Comparison of ENCODE assay signal across 2 cellular contexts in genomic region chr7:100017875-100018274, GRCh38.
TF ChIP-seq lines count a peak whose summit lies in the region.

No MANE protein-coding gene starts in this region.

TF ChIP-seq in neural cell, 6 proteins besides CTCF, POLR2A, EP300 and RAD21:
- TF ChIP-seq SMC3 (conservative IDR thresholded peaks at IDR 0.05; ENCODE audit: poor library complexity) (no peak), TAF1 (IDR thresholded peaks at IDR 0.05; ENCODE audit: low read depth) (no peak), EZH2 (IDR thresholded peaks at IDR 0.05; ENCODE audit: borderline replicate concordance, insufficient read depth, low read length, poor library complexity, severe bottlenecking) (no peak), REST (IDR thresholded peaks at IDR 0.05; ENCODE audit: borderline replicate concordance) (no peak)

TF ChIP-seq in GM23338, 12 proteins besides CTCF, POLR2A, EP300 and RAD21:
- no peak for TF ChIP-seq EZH2phosphoT487 (IDR thresholded peaks at IDR 0.05; ENCODE audit: unreplicated experiment)
- TF ChIP-seq NANOG (IDR thresholded peaks at IDR 0.05; ENCODE audit: borderline replicate concordance) = no peak
- TF ChIP-seq JUNB (IDR thresholded peaks at IDR 0.05; ENCODE audit: unreplicated experiment) = no peak
- no peak for TF ChIP-seq POLR2AphosphoS5 (IDR thresholded peaks at IDR 0.05; ENCODE audit: low read depth)
- TF ChIP-seq STAT1 (IDR thresholded peaks at IDR 0.05; ENCODE audit: unreplicated experiment) = no peak
- no peak for TF ChIP-seq EZH2 (IDR thresholded peaks at IDR 0.05; ENCODE audit: low read depth, unreplicated experiment)
- TF ChIP-seq REST (IDR thresholded peaks at IDR 0.05; ENCODE audit: unreplicated experiment) = no peak
- no peak for TF ChIP-seq ETS1 (IDR thresholded peaks at IDR 0.05)
- TF ChIP-seq ZNF331 (CRISPR knock-in tag; IDR thresholded peaks at IDR 0.05; ENCODE audit: low read depth) = no peak
- TF ChIP-seq ZNF114 (CRISPR knock-in tag; IDR thresholded peaks at IDR 0.05) = no peak
- no peak for TF ChIP-seq CREB1 (CRISPR knock-in tag; IDR thresholded peaks at IDR 0.05; ENCODE audit: low read depth)
- no peak for TF ChIP-seq ZNF462 (CRISPR knock-in tag; IDR thresholded peaks at IDR 0.05)
